In genomic region chr6:151372164-151372563, GRCh38 we compare ENCODE assay signal across 20 cellular contexts. TPM values are rescaled to one million over a fixed set of nuclear protein-coding genes. Genes with fewer than 3 reads are reported as not detected.
DNase-seq lines count a peak whose midpoint lies in the region; ATAC-seq and TF ChIP-seq lines count a peak whose summit lies in the region.
"Had no signal": no experiment of that assay in that cellular context is flagged by ENCODE, and none has a peak within 500 bp of the region (broad histone marks: within the 10 kb centered on the region; RNA-seq: fewer than 3 reads in every experiment).

No MANE protein-coding gene starts in this region.

- H3K36me3 Mint-ChIP-seq in GM23338 (ENCODE audit: low read depth) = peaks cover 50% of the 10 kb centered on the region
- H3K36me3 Mint-ChIP-seq in activated CD8-positive, alpha-beta T cell treated with anti-CD3 and anti-CD28 coated beads, Interleukin-2, amount 10 ng/mL, durations not matched to agents 7 days and 5 days (ENCODE audit: low read depth) = peaks cover 50% of the 10 kb centered on the region

- H3K4me3 Mint-ChIP-seq in GM23338 = no peak overlapping the region; the same call in 2 of the 3 replicates
- H3K4me3 Mint-ChIP-seq in activated CD8-positive, alpha-beta T cell treated with anti-CD3 and anti-CD28 coated beads, Interleukin-2, amount 10 ng/mL, durations not matched to agents 7 days and 5 days = peak overlapping the region; percentile 57

- no peaks in the 10 kb centered on the region for H3K9me2 ChIP-seq in GM23338 (ENCODE audit: insufficient read depth)

- H3K79me2 ChIP-seq in GM23338 (replicated peaks; ENCODE audit: insufficient read depth) = peaks cover 32% of the 10 kb centered on the region

- no peaks in the 10 kb centered on the region for H3K27me3 ChIP-seq in BLaER1 treated with 17β-estradiol and CSF1 and Interleukin-3, amounts not matched to agents 10 nM and 100 nM
- H3K27me3 ChIP-seq in GM23338 (ENCODE audit: insufficient read depth) (no peaks in the 10 kb centered on the region), adrenal gland (no peaks in the 10 kb centered on the region)
- H3K27me3 ChIP-seq: esophagus muscularis mucosa, ovary, thyroid gland had no signal

- peaks cover 41 to 67% (median 60%) of the 10 kb centered on the region in 11 experiments for H3K36me3 ChIP-seq in BLaER1 treated with 17β-estradiol and CSF1 and Interleukin-3, amounts not matched to agents 10 nM and 100 nM
- H3K36me3 ChIP-seq in GM23338 (ENCODE audit: insufficient read depth) (0 out of 2 replicates have a peak, but pooled peaks cover 5% of the 10 kb centered on the region), adrenal gland (replicated peaks in 1 of 2) (peaks cover 0 to 8% of the 10 kb centered on the region in 2 donors)
- H3K36me3 ChIP-seq: ovary had no signal

- ATAC-seq in GM23338 = no peak
- ATAC-seq in activated CD8-positive, alpha-beta T cell treated with anti-CD3 and anti-CD28 coated beads, Interleukin-2, amount 10 ng/mL, durations not matched to agents 7 days and 5 days = peak; percentile 54
- ATAC-seq: activated CD4-positive, CD25-positive, alpha-beta regulatory T cell treated with anti-CD3 and anti-CD28 coated beads, Interleukin-2, amount 50 U/mL, for 24 hours had no signal

- peak overlapping the region; percentile 6 for H3K27ac Mint-ChIP-seq in GM23338
- peak overlapping the region; percentile 93 for H3K27ac Mint-ChIP-seq in activated CD8-positive, alpha-beta T cell treated with anti-CD3 and anti-CD28 coated beads, Interleukin-2, amount 10 ng/mL, durations not matched to agents 7 days and 5 days

- H3K4me1 Mint-ChIP-seq in GM23338 = peaks cover 38% of the 10 kb centered on the region
- peaks cover 58% of the 10 kb centered on the region for H3K4me1 Mint-ChIP-seq in activated CD8-positive, alpha-beta T cell treated with anti-CD3 and anti-CD28 coated beads, Interleukin-2, amount 10 ng/mL, durations not matched to agents 7 days and 5 days (ENCODE audit: low read depth)

- CTCF ChIA-PET in activated CD8-positive, alpha-beta T cell treated with anti-CD3 and anti-CD28 coated beads, Interleukin-2, amount 10 ng/mL, durations not matched to agents 7 days and 5 days (lab: Charles Lee) = interaction anchor here (1.5 to 3.4 kb wide), 5 partner anchors 12 to 48 kb away, joined by 5 to 19 read pairs (median 7); no protein-coding TSS in a partner anchor

- peaks cover 24 to 49% (median 43%) of the 10 kb centered on the region in 10 experiments for H3K4me1 ChIP-seq in BLaER1 treated with 17β-estradiol and CSF1 and Interleukin-3, amounts not matched to agents 10 nM and 100 nM
- H3K4me1 ChIP-seq in GM23338 (ENCODE audit: insufficient read depth) = peaks cover 32% of the 10 kb centered on the region
- peaks cover 0 to 14% of the 10 kb centered on the region in 2 donors for H3K4me1 ChIP-seq in adrenal gland (replicated peaks in 1 of 2)
- H3K4me1 ChIP-seq: thyroid gland had no signal

- POLR2A ChIA-PET in activated CD8-positive, alpha-beta T cell treated with anti-CD3 and anti-CD28 coated beads, Interleukin-2, amount 10 ng/mL, durations not matched to agents 7 days and 5 days (lab: Charles Lee) = interaction anchor here (0.9 to 3.5 kb wide), 3 partner anchors 14 to 79 kb away, joined by 3 to 45 read pairs (median 4); partner anchors contain the start of gene ZBTB2

- peak overlapping the region in 2 of 11 experiments; percentile 6 to 26; a peak in 1 of 22 replicates for H3K9ac ChIP-seq in BLaER1 treated with 17β-estradiol and CSF1 and Interleukin-3, amounts not matched to agents 10 nM and 100 nM

- H2AFZ ChIP-seq in GM23338 = no peak overlapping the region

- peak overlapping the region in 10 of 11 experiments; percentile 18 to 66 (median 44); a peak in 20 of 22 replicates for H3K4me2 ChIP-seq in BLaER1 treated with 17β-estradiol and CSF1 and Interleukin-3, amounts not matched to agents 10 nM and 100 nM
- 0 out of 2 replicates have a peak overlapping the region, but pooled peaks have one; percentile 23 for H3K4me2 ChIP-seq in GM23338

- peaks cover 7% of the 10 kb centered on the region for H3K27me3 Mint-ChIP-seq in GM23338 (ENCODE audit: insufficient read depth, low read depth, poor library complexity)
- H3K27me3 Mint-ChIP-seq in activated CD8-positive, alpha-beta T cell treated with anti-CD3 and anti-CD28 coated beads, Interleukin-2, amount 10 ng/mL, durations not matched to agents 7 days and 5 days (ENCODE audit: low read depth) = no peaks in the 10 kb centered on the region

- DNase-seq in GM23338 (ENCODE audit: low spot score) (no peak), foreskin melanocyte (peak; percentile 49), kidney tubule cell (ENCODE audit: low spot score) (no peak), activated gamma-delta T cell (lab: John Stamatoyannopoulos, UW) (no peak), adrenal gland (no peak), NCI-H446 treated with DMSO at 0.1 percent for 48 hours (lab: John Stamatoyannopoulos, UW) (no peak)
- peak; percentile 58 for DNase-seq in activated CD8-positive, alpha-beta T cell treated with anti-CD3 and anti-CD28 coated beads, Interleukin-2, amount 10 ng/mL, durations not matched to agents 7 days and 5 days
- DNase-seq: activated effector memory CD4-positive, alpha-beta T cell treated with anti-CD3 and anti-CD28 coated beads, Interleukin-2, amount 50 U/mL, for 16 hours; KG1; kidney; midbrain; NCI-H1092 treated with DMSO at 0.1 percent for 48 hours; NCI-H748 treated with DMSO at 0.1 percent for 48 hours; ovary; stimulated activated CD4-positive, alpha-beta T cell treated with anti-CD3 and anti-CD28 coated beads, Interleukin-4, amount 100 ng/mL, for 1 hour; thyroid gland had no signal

- no peak for TF ChIP-seq POLR2A in adrenal gland (IDR thresholded peaks at IDR 0.05)

- TF ChIP-seq CTCF in GM23338 (conservative IDR thresholded peaks at IDR 0.05; ENCODE audit: low read depth in 2 of 2) (no peak), adrenal gland (IDR thresholded peaks at IDR 0.05) (no peak)

- H3F3A ChIP-seq in GM23338 (replicated peaks; ENCODE audit: low read depth) = no peaks in the 10 kb centered on the region

- H3K27ac ChIP-seq in BLaER1 treated with 17β-estradiol and CSF1 and Interleukin-3, amounts not matched to agents 10 nM and 100 nM = no peak overlapping the region
- H3K27ac ChIP-seq in GM23338 (ENCODE audit: low read depth) (peak overlapping the region; percentile 42), adrenal gland (no peak overlapping the region)
- H3K27ac ChIP-seq: esophagus muscularis mucosa, ovary, RWPE1, thyroid gland had no signal

- H3K9me3 ChIP-seq in BLaER1 treated with 17β-estradiol and CSF1 and Interleukin-3, amounts not matched to agents 10 nM and 100 nM (replicated peaks in 1 of 11) = no peaks in the 10 kb centered on the region
- H3K9me3 ChIP-seq in adrenal gland (replicated peaks in 1 of 3) = no peaks in the 10 kb centered on the region
- H3K9me3 ChIP-seq: esophagus muscularis mucosa, ovary, thyroid gland had no signal

- no peaks in the 10 kb centered on the region for H3K9me3 Mint-ChIP-seq in GM23338
- no peaks in the 10 kb centered on the region for H3K9me3 Mint-ChIP-seq in activated CD8-positive, alpha-beta T cell treated with anti-CD3 and anti-CD28 coated beads, Interleukin-2, amount 10 ng/mL, durations not matched to agents 7 days and 5 days (ENCODE audit: insufficient read depth)

- 70 to 78% (median 75%) methylated on average over 5 of the region's 5 CpGs for WGBS in adrenal gland, 4 donors

- H3K4me3 ChIP-seq in BLaER1 treated with 17β-estradiol and CSF1 and Interleukin-3, amounts not matched to agents 10 nM and 100 nM = no peak overlapping the region
- no peak overlapping the region for H3K4me3 ChIP-seq in GM23338
- no peak overlapping the region for H3K4me3 ChIP-seq in adrenal gland
- H3K4me3 ChIP-seq: esophagus muscularis mucosa, ovary, thyroid gland had no signal

- intact Hi-C loops in adrenal gland (cut with DNase I) = no loop called here

- peaks cover 15 to 98% (median 81%) of the 10 kb centered on the region in 11 experiments; a peak in 21 of 22 replicates for H4K20me1 ChIP-seq in BLaER1 treated with 17β-estradiol and CSF1 and Interleukin-3, amounts not matched to agents 10 nM and 100 nM
- H4K20me1 ChIP-seq in GM23338 (replicated peaks; ENCODE audit: insufficient read depth) = no peaks in the 10 kb centered on the region; the same call in 1 of the 2 replicates

TF ChIP-seq in GM23338, 12 proteins besides CTCF, POLR2A, EP300 and RAD21 (continues in another document):
- no peak for TF ChIP-seq ZNF331 (CRISPR knock-in tag; IDR thresholded peaks at IDR 0.05; ENCODE audit: low read depth)

RNA-seq across cellular contexts. Expression of gene ZBTB2, which starts 19.2 kb away (rescaled TPM):
- 20.6 and 21.9 TPM in 2 replicates for total RNA-seq in GM23338 (2014; rRNA removed; shearing (Covaris generic))
- polyA plus RNA-seq in GM23338 (2016; fragmentation: Nextera tagmentation; extraction: Ambion mirVana) (10.7 and 11.4 TPM in 2 replicates), adrenal gland (1 to 10 TPM; 7.1 to 8.6 (median 7.7) TPM)
- total RNA-seq in activated CD8-positive, alpha-beta T cell treated with anti-CD3 and anti-CD28 coated beads, Interleukin-2, amount 10 ng/mL, durations not matched to agents 7 days and 5 days = 10 to 100 TPM; 24.0 to 25.6 TPM
- total RNA-seq in adrenal gland = 10 to 100 TPM in 2 of 8 donors, 1 to 10 TPM in 6; 4.9 to 11.0 (median 9.0) TPM

Comparison
In these comparisons a context has a peak if more than half of its experiments do, and no peak if none do; other contexts are left out.
1. DNase-seq: peak in activated CD8-positive, alpha-beta T cell treated with anti-CD3 and anti-CD28 coated beads, Interleukin-2, amount 10 ng/mL, durations not matched to agents 7 days and 5 days (single experiment) and foreskin melanocyte (single experiment); none in GM23338 (single experiment), kidney tubule cell (single experiment), activated gamma-delta T cell (single experiment), adrenal gland (0 of 7) and NCI-H446 treated with DMSO at 0.1 percent for 48 hours (single experiment).